Comparison of ENCODE assay signal across 8 cellular contexts in the genomic region with DNA sequence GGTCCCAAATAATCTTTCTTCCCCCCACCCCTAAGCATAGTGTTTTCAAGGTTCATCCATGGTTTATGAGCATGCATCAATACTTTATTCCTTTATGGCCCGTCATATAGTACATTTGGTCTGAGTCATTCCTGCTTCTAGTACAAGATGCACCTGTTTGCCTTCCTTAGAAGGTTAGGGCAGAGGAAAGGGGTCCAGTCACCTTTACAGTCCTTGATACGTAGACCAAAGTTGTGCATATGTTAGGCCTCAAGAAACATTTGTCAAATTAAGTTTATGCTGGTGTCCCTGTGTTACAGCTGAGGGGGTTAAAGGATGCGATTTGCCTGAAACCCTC. TPM values are rescaled to one million over a fixed set of nuclear protein-coding genes. Genes with fewer than 3 reads are reported as not detected.
DNase-seq lines count a peak whose midpoint lies in the region; ATAC-seq, FAIRE-seq and TF ChIP-seq lines count a peak whose summit lies in the region.

No MANE protein-coding gene starts in this region.

- H3K27me3 Mint-ChIP-seq in Caco-2 (ENCODE audit: insufficient read depth, unreplicated experiment) = no peaks in the 10 kb centered on the region

- no peaks in the 10 kb centered on the region for H3K9me3 Mint-ChIP-seq in Caco-2 (ENCODE audit: unreplicated experiment)

- H3K36me3 ChIP-seq in Caco-2 (ENCODE audit: control insufficient read depth, insufficient read depth, low read length) (no peaks in the 10 kb centered on the region), Panc1 (ENCODE audit: control insufficient read depth, insufficient read depth, low read length) (no peaks in the 10 kb centered on the region; the same call in 1 of the 2 replicates), pancreas (no peaks in the 10 kb centered on the region)

- no peaks in the 10 kb centered on the region for H3K27me3 ChIP-seq in Caco-2 (replicated peaks; ENCODE audit: control insufficient read depth, insufficient read depth, low read length)
- no peaks in the 10 kb centered on the region for H3K27me3 ChIP-seq in Panc1 (ENCODE audit: control insufficient read depth, insufficient read depth, low read length)
- no peaks in the 10 kb centered on the region for H3K27me3 ChIP-seq in pancreas

- H3K9me3 ChIP-seq in Caco-2 (no peaks in the 10 kb centered on the region), Panc1 (ENCODE audit: control insufficient read depth, insufficient read depth, low read depth, low read length) (no peaks in the 10 kb centered on the region), pancreas (no peaks in the 10 kb centered on the region)

- no peak for FAIRE-seq in pancreas (lab: Jason Lieb, UNC)

- ATAC-seq in Panc1 = no peak
- ATAC-seq in pancreas = no peak

- DNase-seq in Caco-2 = no peak
- DNase-seq in Panc1 (ENCODE audit: low read depth, low spot score) = no peak
- DNase-seq in epithelial cell of esophagus (ENCODE audit: low read depth) = peak; percentile 16
- no peak for DNase-seq in pancreas
- no peak for DNase-seq in NCI-H2227 (lab: John Stamatoyannopoulos, UW; ENCODE audit: unreplicated experiment)
- DNase-seq in GM20000 (ENCODE audit: low spot score) = no peak
- DNase-seq in SW480 (ENCODE audit: low spot score) = no peak
- DNase-seq in GDM1 (lab: John Stamatoyannopoulos, UW) = no peak

- CTCF ChIA-PET in Caco-2 (lab: Charles Lee) (no interaction called here), Panc1 (lab: Charles Lee) (interaction anchor here (0.6 kb wide), 1 partner anchor 231 kb away, joined by 5 read pairs; no protein-coding TSS in a partner anchor)

- H3K4me1 Mint-ChIP-seq in Caco-2 (ENCODE audit: low read depth, unreplicated experiment) = peaks cover 11% of the 10 kb centered on the region

- BruUV-seq in Caco-2 (replicated peaks; lab: Mats Ljungman, UMichigan) (TSS peak; percentile 45), Panc1 (replicated peaks; lab: Mats Ljungman, UMichigan) (no TSS peak)

- H3K4me1 ChIP-seq in Caco-2 = peaks cover 2% of the 10 kb centered on the region
- H3K4me1 ChIP-seq in Panc1 (ENCODE audit: control insufficient read depth, insufficient read depth, low read length) = peaks cover 9% of the 10 kb centered on the region
- peaks cover 10 to 25% (median 14%) of the 10 kb centered on the region in 3 donors for H3K4me1 ChIP-seq in pancreas

- H3K4me3 ChIP-seq in Caco-2 (ENCODE audit: low read depth, low read length) (peak overlapping the region; percentile 68), Panc1 (ENCODE audit: low read depth in 2 of 2, low read length in 2 of 2) (peak overlapping the region; percentile 73 to 85), epithelial cell of esophagus (ENCODE audit: low read length) (peak overlapping the region; percentile 92), pancreas (peak overlapping the region in 3 of 4 donors; percentile 95 to 100 (median 100))

- in situ Hi-C loops in Panc1 (cut with HindIII; ENCODE audit: low pct_unique_long_range_greater_than_20kb, low sequenced_read_pairs) = no loop called here

- peak overlapping the region; percentile 97 for H3K27ac Mint-ChIP-seq in Caco-2 (ENCODE audit: unreplicated experiment)

- POLR2A ChIA-PET in Caco-2 (lab: Charles Lee) = interaction anchor here (0.6 to 1.2 kb wide), 3 partner anchors 111 to 119 kb away, joined by 5 to 9 read pairs (median 8); partner anchors contain the start of gene ANKFY1
- POLR2A ChIA-PET in Panc1 (lab: Charles Lee) = interaction anchor here (0.6 to 1.5 kb wide), 2 partner anchors 17 to 108 kb away, joined by 3 to 4 read pairs; no protein-coding TSS in a partner anchor

- 73 to 76% methylated on average over 3 of the region's 3 CpGs for WGBS in pancreas, 2 donors

- H3K4me3 Mint-ChIP-seq in Caco-2 (ENCODE audit: unreplicated experiment) = peak overlapping the region; percentile 82

- H3K27ac ChIP-seq in Panc1 (ENCODE audit: low read length) (peak overlapping the region; percentile 90), pancreas (peak overlapping the region; percentile 88 to 98 (median 97))

- peaks cover 7% of the 10 kb centered on the region for H3K36me3 Mint-ChIP-seq in Caco-2 (ENCODE audit: insufficient read depth, unreplicated experiment)

- intact Hi-C loops in Caco-2 (cut with micrococcal nuclease; ENCODE audit: unreplicated experiment) = no loop called here
- intact Hi-C loops in Panc1 (cut with micrococcal nuclease; ENCODE audit: unreplicated experiment) = no loop called here
- intact Hi-C loops in pancreas (cut with DNase I) = no loop called here

- TF ChIP-seq CTCF in Caco-2 (IDR thresholded peaks at IDR 0.05; ENCODE audit: insufficient read depth in 1 of 2, low read depth in 1 of 2, low read length in 1 of 2, severe bottlenecking in 1 of 2, unreplicated experiment in 1 of 2) (no peak), Panc1 (IDR thresholded peaks at IDR 0.05) (no peak), epithelial cell of esophagus (IDR thresholded peaks at IDR 0.05; ENCODE audit: insufficient read depth, low read depth, low read length, missing control alignments) (no peak), pancreas (IDR thresholded peaks at IDR 0.05) (no peak), GM20000 (IDR thresholded peaks at IDR 0.05; ENCODE audit: extremely low read depth, missing control alignments) (no peak)

RNA-seq across cellular contexts. Expression of gene CYB5D2, which starts 1.4 kb away (rescaled TPM):
- total RNA-seq in Caco-2 (2022) = 5.6 and 6.1 TPM in 2 replicates
- total RNA-seq in Panc1 (2021; ENCODE audit: unreplicated experiment) = 13.7 TPM
- 22.9 TPM for polyA plus RNA-seq in Panc1 (2012; ENCODE audit: insufficient read length)
- 1 to 10 TPM; 6.7 to 9.1 (median 8.4) TPM for total RNA-seq in pancreas
- polyA plus RNA-seq in pancreas = 10 to 100 TPM; 11.7 to 18.4 TPM

RNA-seq across cellular contexts. Expression of gene ZZEF1, which starts 1.5 kb away (rescaled TPM):
- total RNA-seq in Caco-2 (2022) (21.9 and 22.9 TPM in 2 replicates), Panc1 (2021; ENCODE audit: unreplicated experiment) (28.4 TPM), pancreas (10 to 100 TPM; 22.7 to 31.6 (median 27.7) TPM)
- 21.1 TPM for polyA plus RNA-seq in Panc1 (2012; ENCODE audit: insufficient read length)
- polyA plus RNA-seq in pancreas = 10 to 100 TPM; 15.8 to 29.7 TPM
